Comparison of ENCODE assay signal across 1 cellular context in the genomic region with DNA sequence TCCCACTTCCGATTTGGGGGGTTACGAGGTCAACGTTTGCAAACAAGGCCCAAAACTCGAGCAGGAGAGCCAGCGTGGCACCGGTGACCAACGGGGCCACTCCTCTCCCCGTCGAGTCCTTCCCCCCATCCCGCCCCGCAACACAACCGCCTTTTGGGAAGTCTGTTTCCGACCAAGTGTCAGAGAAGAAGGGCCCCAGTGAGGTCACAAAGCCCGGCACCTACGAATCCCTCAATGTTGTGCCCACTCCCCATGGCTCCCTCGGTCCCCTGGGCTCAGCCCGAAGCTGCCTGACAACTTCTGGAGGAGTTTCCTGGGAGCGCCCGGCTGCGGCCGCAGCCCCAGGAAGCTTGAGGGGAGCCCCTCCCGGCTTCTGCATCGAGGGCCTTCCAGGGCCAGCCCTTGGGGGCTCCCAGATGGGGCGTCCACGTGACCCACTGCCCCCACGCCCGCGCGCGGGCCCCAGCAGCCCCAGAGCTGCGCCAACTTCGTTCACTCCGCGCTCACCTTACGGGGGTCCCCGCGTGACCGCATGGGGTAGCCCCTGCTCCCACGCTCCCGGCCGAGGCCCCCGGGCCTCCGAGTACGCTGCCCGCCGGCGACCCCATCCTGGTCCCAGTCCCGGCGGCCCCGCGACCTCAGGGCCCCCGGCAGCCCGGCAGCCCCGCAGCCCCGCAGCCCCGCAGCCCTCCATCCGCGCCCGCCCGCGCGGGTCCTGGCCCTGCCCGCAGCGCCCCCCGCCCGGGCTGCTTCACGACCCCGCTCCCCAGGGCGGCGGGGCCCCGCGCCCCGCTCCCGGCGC.
TF ChIP-seq lines count a peak whose summit lies in the region.

No MANE protein-coding gene starts in this region.

TF ChIP-seq in HepG2, 621 proteins besides CTCF, POLR2A, EP300 and RAD21 (continued from another document and continues in another):
- TF ChIP-seq, protein P1, sequence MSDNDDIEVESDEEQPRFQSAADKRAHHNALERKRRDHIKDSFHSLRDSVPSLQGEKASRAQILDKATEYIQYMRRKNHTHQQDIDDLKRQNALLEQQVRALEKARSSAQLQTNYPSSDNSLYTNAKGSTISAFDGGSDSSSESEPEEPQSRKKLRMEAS (IDR thresholded peaks at IDR 0.05) = peak; percentile 23; the same call in 1 of the 2 replicates
- no peak for TF ChIP-seq U2AF2 (IDR thresholded peaks at IDR 0.05; ENCODE audit: low read depth, low read length)
- TF ChIP-seq MYC (CRISPR knock-in tag; IDR thresholded peaks at IDR 0.05; ENCODE audit: borderline replicate concordance) = no peak
- TF ChIP-seq, protein P2, sequence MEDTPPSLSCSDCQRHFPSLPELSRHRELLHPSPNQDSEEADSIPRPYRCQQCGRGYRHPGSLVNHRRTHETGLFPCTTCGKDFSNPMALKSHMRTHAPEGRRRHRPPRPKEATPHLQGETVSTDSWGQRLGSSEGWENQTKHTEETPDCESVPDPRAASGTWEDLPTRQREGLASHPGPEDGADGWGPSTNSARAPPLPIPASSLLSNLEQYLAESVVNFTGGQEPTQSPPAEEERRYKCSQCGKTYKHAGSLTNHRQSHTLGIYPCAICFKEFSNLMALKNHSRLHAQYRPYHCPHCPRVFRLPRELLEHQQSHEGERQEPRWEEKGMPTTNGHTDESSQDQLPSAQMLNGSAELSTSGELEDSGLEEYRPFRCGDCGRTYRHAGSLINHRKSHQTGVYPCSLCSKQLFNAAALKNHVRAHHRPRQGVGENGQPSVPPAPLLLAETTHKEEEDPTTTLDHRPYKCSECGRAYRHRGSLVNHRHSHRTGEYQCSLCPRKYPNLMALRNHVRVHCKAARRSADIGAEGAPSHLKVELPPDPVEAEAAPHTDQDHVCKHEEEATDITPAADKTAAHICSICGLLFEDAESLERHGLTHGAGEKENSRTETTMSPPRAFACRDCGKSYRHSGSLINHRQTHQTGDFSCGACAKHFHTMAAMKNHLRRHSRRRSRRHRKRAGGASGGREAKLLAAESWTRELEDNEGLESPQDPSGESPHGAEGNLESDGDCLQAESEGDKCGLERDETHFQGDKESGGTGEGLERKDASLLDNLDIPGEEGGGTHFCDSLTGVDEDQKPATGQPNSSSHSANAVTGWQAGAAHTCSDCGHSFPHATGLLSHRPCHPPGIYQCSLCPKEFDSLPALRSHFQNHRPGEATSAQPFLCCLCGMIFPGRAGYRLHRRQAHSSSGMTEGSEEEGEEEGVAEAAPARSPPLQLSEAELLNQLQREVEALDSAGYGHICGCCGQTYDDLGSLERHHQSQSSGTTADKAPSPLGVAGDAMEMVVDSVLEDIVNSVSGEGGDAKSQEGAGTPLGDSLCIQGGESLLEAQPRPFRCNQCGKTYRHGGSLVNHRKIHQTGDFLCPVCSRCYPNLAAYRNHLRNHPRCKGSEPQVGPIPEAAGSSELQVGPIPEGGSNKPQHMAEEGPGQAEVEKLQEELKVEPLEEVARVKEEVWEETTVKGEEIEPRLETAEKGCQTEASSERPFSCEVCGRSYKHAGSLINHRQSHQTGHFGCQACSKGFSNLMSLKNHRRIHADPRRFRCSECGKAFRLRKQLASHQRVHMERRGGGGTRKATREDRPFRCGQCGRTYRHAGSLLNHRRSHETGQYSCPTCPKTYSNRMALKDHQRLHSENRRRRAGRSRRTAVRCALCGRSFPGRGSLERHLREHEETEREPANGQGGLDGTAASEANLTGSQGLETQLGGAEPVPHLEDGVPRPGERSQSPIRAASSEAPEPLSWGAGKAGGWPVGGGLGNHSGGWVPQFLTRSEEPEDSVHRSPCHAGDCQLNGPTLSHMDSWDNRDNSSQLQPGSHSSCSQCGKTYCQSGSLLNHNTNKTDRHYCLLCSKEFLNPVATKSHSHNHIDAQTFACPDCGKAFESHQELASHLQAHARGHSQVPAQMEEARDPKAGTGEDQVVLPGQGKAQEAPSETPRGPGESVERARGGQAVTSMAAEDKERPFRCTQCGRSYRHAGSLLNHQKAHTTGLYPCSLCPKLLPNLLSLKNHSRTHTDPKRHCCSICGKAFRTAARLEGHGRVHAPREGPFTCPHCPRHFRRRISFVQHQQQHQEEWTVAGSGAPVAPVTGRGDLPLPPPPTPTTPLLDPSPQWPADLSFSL (CRISPR knock-in tag; IDR thresholded peaks at IDR 0.05) = no peak
- no peak for TF ChIP-seq JUND (CRISPR knock-in tag; IDR thresholded peaks at IDR 0.05)
- TF ChIP-seq, protein P3, sequence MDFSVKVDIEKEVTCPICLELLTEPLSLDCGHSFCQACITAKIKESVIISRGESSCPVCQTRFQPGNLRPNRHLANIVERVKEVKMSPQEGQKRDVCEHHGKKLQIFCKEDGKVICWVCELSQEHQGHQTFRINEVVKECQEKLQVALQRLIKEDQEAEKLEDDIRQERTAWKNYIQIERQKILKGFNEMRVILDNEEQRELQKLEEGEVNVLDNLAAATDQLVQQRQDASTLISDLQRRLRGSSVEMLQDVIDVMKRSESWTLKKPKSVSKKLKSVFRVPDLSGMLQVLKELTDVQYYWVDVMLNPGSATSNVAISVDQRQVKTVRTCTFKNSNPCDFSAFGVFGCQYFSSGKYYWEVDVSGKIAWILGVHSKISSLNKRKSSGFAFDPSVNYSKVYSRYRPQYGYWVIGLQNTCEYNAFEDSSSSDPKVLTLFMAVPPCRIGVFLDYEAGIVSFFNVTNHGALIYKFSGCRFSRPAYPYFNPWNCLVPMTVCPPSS (IDR thresholded peaks at IDR 0.05) = no peak
- no peak for TF ChIP-seq NFIB (CRISPR knock-in tag; IDR thresholded peaks at IDR 0.05; ENCODE audit: borderline replicate concordance)
- no peak for TF ChIP-seq MIER3 (CRISPR knock-in tag; IDR thresholded peaks at IDR 0.05; ENCODE audit: borderline replicate concordance)
- TF ChIP-seq, protein P4, sequence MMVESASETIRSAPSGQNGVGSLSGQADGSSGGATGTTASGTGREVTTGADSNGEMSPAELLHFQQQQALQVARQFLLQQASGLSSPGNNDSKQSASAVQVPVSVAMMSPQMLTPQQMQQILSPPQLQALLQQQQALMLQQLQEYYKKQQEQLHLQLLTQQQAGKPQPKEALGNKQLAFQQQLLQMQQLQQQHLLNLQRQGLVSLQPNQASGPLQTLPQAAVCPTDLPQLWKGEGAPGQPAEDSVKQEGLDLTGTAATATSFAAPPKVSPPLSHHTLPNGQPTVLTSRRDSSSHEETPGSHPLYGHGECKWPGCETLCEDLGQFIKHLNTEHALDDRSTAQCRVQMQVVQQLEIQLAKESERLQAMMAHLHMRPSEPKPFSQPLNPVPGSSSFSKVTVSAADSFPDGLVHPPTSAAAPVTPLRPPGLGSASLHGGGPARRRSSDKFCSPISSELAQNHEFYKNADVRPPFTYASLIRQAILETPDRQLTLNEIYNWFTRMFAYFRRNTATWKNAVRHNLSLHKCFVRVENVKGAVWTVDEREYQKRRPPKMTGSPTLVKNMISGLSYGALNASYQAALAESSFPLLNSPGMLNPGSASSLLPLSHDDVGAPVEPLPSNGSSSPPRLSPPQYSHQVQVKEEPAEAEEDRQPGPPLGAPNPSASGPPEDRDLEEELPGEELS (CRISPR knock-in tag; IDR thresholded peaks at IDR 0.05) = no peak; the same call in 1 of the 2 replicates
- TF ChIP-seq ZNF460 (CRISPR knock-in tag; IDR thresholded peaks at IDR 0.05; ENCODE audit: borderline replicate concordance) = no peak
- TF ChIP-seq AGO2 (optimal IDR thresholded peaks at IDR 0.05; ENCODE audit: low read depth, low read length) = peak; percentile 90
- TF ChIP-seq MAF1 (CRISPR knock-in tag; IDR thresholded peaks at IDR 0.05; ENCODE audit: borderline replicate concordance) = no peak
- TF ChIP-seq ZMAT3 (CRISPR knock-in tag; conservative IDR thresholded peaks at IDR 0.05) = no peak
- no peak for TF ChIP-seq IRX3 (CRISPR knock-in tag; IDR thresholded peaks at IDR 0.05; ENCODE audit: borderline replicate concordance, low read depth)
- TF ChIP-seq, protein P5, sequence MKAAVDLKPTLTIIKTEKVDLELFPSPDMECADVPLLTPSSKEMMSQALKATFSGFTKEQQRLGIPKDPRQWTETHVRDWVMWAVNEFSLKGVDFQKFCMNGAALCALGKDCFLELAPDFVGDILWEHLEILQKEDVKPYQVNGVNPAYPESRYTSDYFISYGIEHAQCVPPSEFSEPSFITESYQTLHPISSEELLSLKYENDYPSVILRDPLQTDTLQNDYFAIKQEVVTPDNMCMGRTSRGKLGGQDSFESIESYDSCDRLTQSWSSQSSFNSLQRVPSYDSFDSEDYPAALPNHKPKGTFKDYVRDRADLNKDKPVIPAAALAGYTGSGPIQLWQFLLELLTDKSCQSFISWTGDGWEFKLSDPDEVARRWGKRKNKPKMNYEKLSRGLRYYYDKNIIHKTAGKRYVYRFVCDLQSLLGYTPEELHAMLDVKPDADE (CRISPR knock-in tag; IDR thresholded peaks at IDR 0.05) = no peak
- TF ChIP-seq ZFY (CRISPR knock-in tag; IDR thresholded peaks at IDR 0.05) = 0 out of 2 replicates have a peak, but pooled peaks have one; percentile 6
- TF ChIP-seq SOX5 (CRISPR knock-in tag; IDR thresholded peaks at IDR 0.05; ENCODE audit: borderline replicate concordance) = no peak
- no peak for TF ChIP-seq ZNF607 (CRISPR knock-in tag; IDR thresholded peaks at IDR 0.05; ENCODE audit: borderline replicate concordance)
- no peak for TF ChIP-seq IKZF4 (CRISPR knock-in tag; IDR thresholded peaks at IDR 0.05; ENCODE audit: borderline replicate concordance, low read depth, not compliant biosample characterization)
- TF ChIP-seq ZSCAN22 (CRISPR knock-in tag; IDR thresholded peaks at IDR 0.05) = no peak
- no peak for TF ChIP-seq ZNF557 (CRISPR knock-in tag; IDR thresholded peaks at IDR 0.05)
- no peak for TF ChIP-seq HMG20B (CRISPR knock-in tag; conservative IDR thresholded peaks at IDR 0.05)
- TF ChIP-seq MTA3 (CRISPR knock-in tag; IDR thresholded peaks at IDR 0.05) = no peak
- no peak for TF ChIP-seq FOXC1 (CRISPR knock-in tag; IDR thresholded peaks at IDR 0.05; ENCODE audit: borderline replicate concordance)
- TF ChIP-seq ATM (IDR thresholded peaks at IDR 0.05; ENCODE audit: borderline replicate concordance) = no peak
- TF ChIP-seq MIXL1 (CRISPR knock-in tag; IDR thresholded peaks at IDR 0.05) = no peak
- TF ChIP-seq, protein P6, sequence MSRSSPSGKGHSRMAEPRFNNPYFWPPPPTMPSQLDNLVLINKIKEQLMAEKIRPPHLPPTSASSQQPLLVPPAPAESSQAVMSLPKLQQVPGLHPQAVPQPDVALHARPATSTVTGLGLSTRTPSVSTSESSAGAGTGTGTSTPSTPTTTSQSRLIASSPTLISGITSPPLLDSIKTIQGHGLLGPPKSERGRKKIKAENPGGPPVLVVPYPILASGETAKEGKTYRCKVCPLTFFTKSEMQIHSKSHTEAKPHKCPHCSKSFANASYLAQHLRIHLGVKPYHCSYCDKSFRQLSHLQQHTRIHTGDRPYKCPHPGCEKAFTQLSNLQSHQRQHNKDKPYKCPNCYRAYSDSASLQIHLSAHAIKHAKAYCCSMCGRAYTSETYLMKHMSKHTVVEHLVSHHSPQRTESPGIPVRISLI (CRISPR knock-in tag; IDR thresholded peaks at IDR 0.05; ENCODE audit: borderline replicate concordance) = no peak; the same call in none of the 2 replicates
- TF ChIP-seq ATF7 (IDR thresholded peaks at IDR 0.05) = no peak
- TF ChIP-seq ATF7 (CRISPR knock-in tag; IDR thresholded peaks at IDR 0.05) = no peak
- TF ChIP-seq ZNF121 (CRISPR knock-in tag; IDR thresholded peaks at IDR 0.05) = no peak; the same call in 1 of the 2 replicates
- no peak for TF ChIP-seq MAFK (conservative IDR thresholded peaks at IDR 0.05 in 1 of 2, IDR thresholded peaks at IDR 0.05 in 1 of 2; ENCODE audit: low read length in 2 of 2)
- TF ChIP-seq, protein P7, sequence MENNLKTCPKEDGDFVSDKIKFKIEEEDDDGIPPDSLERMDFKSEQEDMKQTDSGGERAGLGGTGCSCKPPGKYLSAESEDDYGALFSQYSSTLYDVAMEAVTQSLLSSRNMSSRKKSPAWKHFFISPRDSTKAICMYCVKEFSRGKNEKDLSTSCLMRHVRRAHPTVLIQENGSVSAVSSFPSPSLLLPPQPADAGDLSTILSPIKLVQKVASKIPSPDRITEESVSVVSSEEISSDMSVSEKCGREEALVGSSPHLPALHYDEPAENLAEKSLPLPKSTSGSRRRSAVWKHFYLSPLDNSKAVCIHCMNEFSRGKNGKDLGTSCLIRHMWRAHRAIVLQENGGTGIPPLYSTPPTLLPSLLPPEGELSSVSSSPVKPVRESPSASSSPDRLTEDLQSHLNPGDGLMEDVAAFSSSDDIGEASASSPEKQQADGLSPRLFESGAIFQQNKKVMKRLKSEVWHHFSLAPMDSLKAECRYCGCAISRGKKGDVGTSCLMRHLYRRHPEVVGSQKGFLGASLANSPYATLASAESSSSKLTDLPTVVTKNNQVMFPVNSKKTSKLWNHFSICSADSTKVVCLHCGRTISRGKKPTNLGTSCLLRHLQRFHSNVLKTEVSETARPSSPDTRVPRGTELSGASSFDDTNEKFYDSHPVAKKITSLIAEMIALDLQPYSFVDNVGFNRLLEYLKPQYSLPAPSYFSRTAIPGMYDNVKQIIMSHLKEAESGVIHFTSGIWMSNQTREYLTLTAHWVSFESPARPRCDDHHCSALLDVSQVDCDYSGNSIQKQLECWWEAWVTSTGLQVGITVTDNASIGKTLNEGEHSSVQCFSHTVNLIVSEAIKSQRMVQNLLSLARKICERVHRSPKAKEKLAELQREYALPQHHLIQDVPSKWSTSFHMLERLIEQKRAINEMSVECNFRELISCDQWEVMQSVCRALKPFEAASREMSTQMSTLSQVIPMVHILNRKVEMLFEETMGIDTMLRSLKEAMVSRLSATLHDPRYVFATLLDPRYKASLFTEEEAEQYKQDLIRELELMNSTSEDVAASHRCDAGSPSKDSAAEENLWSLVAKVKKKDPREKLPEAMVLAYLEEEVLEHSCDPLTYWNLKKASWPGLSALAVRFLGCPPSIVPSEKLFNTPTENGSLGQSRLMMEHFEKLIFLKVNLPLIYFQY (CRISPR knock-in tag; IDR thresholded peaks at IDR 0.05; ENCODE audit: borderline replicate concordance) = no peak
- TF ChIP-seq KDM5A (IDR thresholded peaks at IDR 0.05; ENCODE audit: borderline replicate concordance, low read length) = peak; percentile 40; the same call in 1 of the 2 replicates
- TF ChIP-seq JARID2 (CRISPR knock-in tag; IDR thresholded peaks at IDR 0.05; ENCODE audit: insufficient replicate concordance) = no peak
- TF ChIP-seq, protein P8, sequence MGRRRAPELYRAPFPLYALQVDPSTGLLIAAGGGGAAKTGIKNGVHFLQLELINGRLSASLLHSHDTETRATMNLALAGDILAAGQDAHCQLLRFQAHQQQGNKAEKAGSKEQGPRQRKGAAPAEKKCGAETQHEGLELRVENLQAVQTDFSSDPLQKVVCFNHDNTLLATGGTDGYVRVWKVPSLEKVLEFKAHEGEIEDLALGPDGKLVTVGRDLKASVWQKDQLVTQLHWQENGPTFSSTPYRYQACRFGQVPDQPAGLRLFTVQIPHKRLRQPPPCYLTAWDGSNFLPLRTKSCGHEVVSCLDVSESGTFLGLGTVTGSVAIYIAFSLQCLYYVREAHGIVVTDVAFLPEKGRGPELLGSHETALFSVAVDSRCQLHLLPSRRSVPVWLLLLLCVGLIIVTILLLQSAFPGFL (CRISPR knock-in tag; IDR thresholded peaks at IDR 0.05) = no peak
